Comparison of ENCODE assay signal across 9 cellular contexts in genomic region chr14:100065942-100066574, GRCh38. TPM values are rescaled to one million over a fixed set of nuclear protein-coding genes. Genes with fewer than 3 reads are reported as not detected.
A peak's percentile ranks its signal among the peaks of the same experiment; 100 is the strongest.
DNase-seq lines count a peak whose midpoint lies in the region; ATAC-seq, FAIRE-seq and TF ChIP-seq lines count a peak whose summit lies in the region.
"Had no signal": no experiment of that assay in that cellular context is flagged by ENCODE, and none has a peak within 500 bp of the region (broad histone marks: within the 10 kb centered on the region; RNA-seq: fewer than 3 reads in every experiment).

No MANE protein-coding gene starts in this region.

- no peaks in the 10 kb centered on the region for H3K9me3 ChIP-seq in breast epithelium

- peak overlapping the region; percentile 93 for H3K27ac Mint-ChIP-seq in dendritic cell treated with granulocyte-macrophage colony-stimulating factor and Interleukin-4, amounts not matched to agents 40 ng/mL and 50 ng/mL, for 4 days

- no peak for TF ChIP-seq CTCF in breast epithelium (IDR thresholded peaks at IDR 0.05)

- intact Hi-C loops in dendritic cell treated with granulocyte-macrophage colony-stimulating factor and Interleukin-4, amounts not matched to agents 40 ng/mL and 50 ng/mL, for 4 days (cut with micrococcal nuclease) = no loop called here
- intact Hi-C loops in breast epithelium (cut with DNase I; ENCODE audit: low total_unique reads) = no loop called here

- H3K4me1 Mint-ChIP-seq in dendritic cell treated with granulocyte-macrophage colony-stimulating factor and Interleukin-4, amounts not matched to agents 40 ng/mL and 50 ng/mL, for 4 days (ENCODE audit: low read depth) = peaks cover 86% of the 10 kb centered on the region

- no peaks in the 10 kb centered on the region for H3K36me3 ChIP-seq in breast epithelium

- FAIRE-seq in GM12892 (lab: Jason Lieb, UNC) = peak; percentile 89

- H3K27me3 ChIP-seq in breast epithelium = no peaks in the 10 kb centered on the region

- TF ChIP-seq POLR2A in GM12892 (IDR thresholded peaks at IDR 0.05; ENCODE audit: low read depth, low read length) (peak; percentile 71), breast epithelium (IDR thresholded peaks at IDR 0.05) (no peak)

- peak overlapping the region in 1 of 3 donors; percentile 13 for H3K4me3 ChIP-seq in breast epithelium

- no peaks in the 10 kb centered on the region for H3K4me1 ChIP-seq in breast epithelium

- no peaks in the 10 kb centered on the region for H3K9me3 Mint-ChIP-seq in dendritic cell treated with granulocyte-macrophage colony-stimulating factor and Interleukin-4, amounts not matched to agents 40 ng/mL and 50 ng/mL, for 4 days

- H3K4me3 Mint-ChIP-seq in dendritic cell treated with granulocyte-macrophage colony-stimulating factor and Interleukin-4, amounts not matched to agents 40 ng/mL and 50 ng/mL, for 4 days = peak overlapping the region; percentile 81

- peak overlapping the region in 1 of 2 donors; percentile 49 for H3K27ac ChIP-seq in breast epithelium

- H3K36me3 Mint-ChIP-seq in dendritic cell treated with granulocyte-macrophage colony-stimulating factor and Interleukin-4, amounts not matched to agents 40 ng/mL and 50 ng/mL, for 4 days (ENCODE audit: low read depth) = peaks cover 37% of the 10 kb centered on the region

- DNase-seq in GM12892 (ENCODE audit: insufficient read length) (no peak), T-helper 9 cell (peak; percentile 66), amygdala (lab: John Stamatoyannopoulos, UW) (no peak), breast epithelium (ENCODE audit: low spot score in 2 of 2) (no peak), hepatic stellate cell (ENCODE audit: low spot score) (no peak)
- DNase-seq in stimulated activated CD4-positive, alpha-beta T cell treated with anti-CD3 and anti-CD28 coated beads, Interleukin-4, amount 100 ng/mL, for 24 hours = peak; percentile 86

- peak; percentile 33 for ATAC-seq in HG02938 (IDR thresholded peaks at IDR 0.05; ENCODE audit: unreplicated experiment)
- ATAC-seq: HCT116 had no signal

- no peaks in the 10 kb centered on the region for H3K27me3 Mint-ChIP-seq in dendritic cell treated with granulocyte-macrophage colony-stimulating factor and Interleukin-4, amounts not matched to agents 40 ng/mL and 50 ng/mL, for 4 days

RNA-seq across cellular contexts. Expression of gene EVL, which starts 0.8 kb away (rescaled TPM):
- polyA plus RNA-seq in GM12892 (2012; ENCODE audit: missing spikeins) = 149 TPM
- 100 to 1,000 TPM in 2 of 3 donors, 10 to 100 TPM in 1; 50.7 to 116 (median 107) TPM for total RNA-seq in breast epithelium

Comparison
In these comparisons a context has a peak if more than half of its experiments do, and no peak if none do; other contexts are left out.
1. DNase-seq: peak in T-helper 9 cell (single experiment) and stimulated activated CD4-positive, alpha-beta T cell treated with anti-CD3 and anti-CD28 coated beads, Interleukin-4, amount 100 ng/mL, for 24 hours (single experiment); none in GM12892 (single experiment), amygdala (0 of 56), breast epithelium (0 of 2) and hepatic stellate cell (single experiment).